In the genomic region with DNA sequence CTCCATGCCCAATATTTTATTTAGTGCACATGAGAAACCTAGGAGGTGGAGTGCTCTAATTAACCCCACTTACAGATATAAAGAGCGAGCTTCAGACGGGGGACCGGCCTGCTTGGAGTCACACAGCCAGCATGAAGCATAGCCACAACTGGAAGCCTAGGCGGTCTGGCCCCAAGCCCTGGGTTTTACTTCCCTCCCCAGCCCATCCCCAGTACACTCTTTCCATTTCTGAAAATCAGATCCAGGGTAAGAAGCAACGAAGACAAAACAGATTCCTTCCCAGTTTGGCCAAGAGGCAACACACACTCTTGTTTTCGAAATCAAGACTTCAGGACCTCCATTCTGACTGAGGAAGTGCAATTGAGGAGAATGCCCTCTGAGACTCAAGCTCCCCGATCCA, we compare ENCODE assay signal across 18 cellular contexts. TPM values are rescaled to one million over a fixed set of nuclear protein-coding genes. Genes with fewer than 3 reads are reported as not detected.
DNase-seq lines count a peak whose midpoint lies in the region; ATAC-seq and TF ChIP-seq lines count a peak whose summit lies in the region.
"Had no signal": no experiment of that assay in that cellular context is flagged by ENCODE, and none has a peak within 500 bp of the region (broad histone marks: within the 10 kb centered on the region; RNA-seq: fewer than 3 reads in every experiment).

No MANE protein-coding gene starts in this region.

- no peak overlapping the region for H3K27ac Mint-ChIP-seq in T-cell
- H3K27ac Mint-ChIP-seq: activated T-helper 17 cell treated with anti-CD3 and anti-CD28 coated beads, Interleukin-2, amount 50 U/mL, for 72 hours; stimulated activated memory B cell treated with anti-CD40 and anti-IgM and Interleukin-4, amounts not matched to agents 10 μg/mL and 1 μg/mL and 100 μg/mL, for 72 hours had no signal

- H4K8ac ChIP-seq in trophoblast cell (ENCODE audit: low read depth, low read length): no peak overlapping the region

- H3K27me3 ChIP-seq in HL-60 (ENCODE audit: insufficient read depth, poor library complexity, severe bottlenecking): no peaks in the 10 kb centered on the region
- no peaks in the 10 kb centered on the region for H3K27me3 ChIP-seq in esophagus muscularis mucosa
- H3K27me3 ChIP-seq in mucosa of rectum (ENCODE audit: control insufficient read depth in 2 of 2, insufficient read depth in 2 of 2, low read length in 2 of 2): no peaks in the 10 kb centered on the region
- no peaks in the 10 kb centered on the region for H3K27me3 ChIP-seq in testis
- no peaks in the 10 kb centered on the region for H3K27me3 ChIP-seq in trophoblast cell (ENCODE audit: insufficient read depth, low read length)
- H3K27me3 ChIP-seq: cardiac muscle cell, ovary had no signal

- TF ChIP-seq EP300 in esophagus muscularis mucosa (IDR thresholded peaks at IDR 0.05): no peak

- H3K9me3 ChIP-seq in esophagus muscularis mucosa: no peaks in the 10 kb centered on the region
- no peaks in the 10 kb centered on the region for H3K9me3 ChIP-seq in mucosa of rectum (ENCODE audit: control insufficient read depth in 2 of 2, low read length in 2 of 2)
- H3K9me3 ChIP-seq in testis: no peaks in the 10 kb centered on the region
- no peaks in the 10 kb centered on the region for H3K9me3 ChIP-seq in trophoblast cell (ENCODE audit: insufficient read depth, low read depth, low read length)
- H3K9me3 ChIP-seq: ovary had no signal

- H3K27ac ChIP-seq in HL-60 (replicated peaks) (peak overlapping the region; percentile 83), esophagus muscularis mucosa (replicated peaks in 1 of 4) (peak overlapping the region; percentile 42 to 63 (median 46)), mucosa of rectum (ENCODE audit: low read depth in 2 of 2, low read length in 2 of 2) (peak overlapping the region; percentile 16 to 50), testis (peak overlapping the region; percentile 63 to 81), trophoblast cell (ENCODE audit: low read depth, low read length) (no peak overlapping the region)
- H3K27ac ChIP-seq: cardiac muscle cell had no signal

- H3K4me1 ChIP-seq in esophagus muscularis mucosa: peaks cover 25 to 62% (median 50%) of the 10 kb centered on the region in 4 donors
- peaks cover 0 to 2% of the 10 kb centered on the region in 2 donors for H3K4me1 ChIP-seq in mucosa of rectum (ENCODE audit: control insufficient read depth in 2 of 2, insufficient read depth in 2 of 2, low read length in 2 of 2)
- peaks cover 61% of the 10 kb centered on the region for H3K4me1 ChIP-seq in testis
- H3K4me1 ChIP-seq in trophoblast cell (ENCODE audit: control insufficient read depth in 1 of 2, insufficient read depth in 2 of 2, low read length in 2 of 2): peaks cover 14 to 16% of the 10 kb centered on the region in 2 experiments

- H3K9ac ChIP-seq in mucosa of rectum (ENCODE audit: low read depth in 1 of 2, low read length in 2 of 2): no peak overlapping the region
- H3K9ac ChIP-seq in trophoblast cell (ENCODE audit: low read length): no peak overlapping the region

- H2AK5ac ChIP-seq in trophoblast cell (ENCODE audit: low read length): no peak overlapping the region

- H3K36me3 ChIP-seq in esophagus muscularis mucosa (no peaks in the 10 kb centered on the region), mucosa of rectum (ENCODE audit: control insufficient read depth in 2 of 2, insufficient read depth in 2 of 2, low read length in 2 of 2) (no peaks in the 10 kb centered on the region), testis (ENCODE audit: low read depth, missing control alignments) (no peaks in the 10 kb centered on the region), trophoblast cell (ENCODE audit: control insufficient read depth in 1 of 2, insufficient read depth in 2 of 2, low read length in 2 of 2) (no peaks in the 10 kb centered on the region)
- H3K36me3 ChIP-seq: cardiac muscle cell, ovary had no signal

- intact Hi-C loops in esophagus muscularis mucosa (cut with DNase I): loop anchor here (5.0 kb wide), 1 partner anchor 55 kb away; no protein-coding TSS in a partner anchor
- intact Hi-C loops in testis (cut with DNase I; ENCODE audit: low total_unique reads): no loop called here

- no peak overlapping the region for H3K23ac ChIP-seq in trophoblast cell (ENCODE audit: low read length)

- H3K4ac ChIP-seq in trophoblast cell (ENCODE audit: low read depth, low read length): no peak overlapping the region

- H3K4me1 Mint-ChIP-seq in T-cell: peaks cover 0 to 2% (median 0%) of the 10 kb centered on the region in 3 donors
- H3K4me1 Mint-ChIP-seq: activated T-helper 17 cell treated with anti-CD3 and anti-CD28 coated beads, Interleukin-2, amount 50 U/mL, for 72 hours had no signal

- H3K27me3 Mint-ChIP-seq in T-cell: no peaks in the 10 kb centered on the region
- H3K27me3 Mint-ChIP-seq: activated T-helper 17 cell treated with anti-CD3 and anti-CD28 coated beads, Interleukin-2, amount 50 U/mL, for 72 hours; effector memory CD8-positive, alpha-beta T cell; stimulated activated memory B cell treated with anti-CD40 and anti-IgM and Interleukin-4, amounts not matched to agents 10 μg/mL and 1 μg/mL and 100 μg/mL, for 72 hours had no signal

- no peak overlapping the region for H3K18ac ChIP-seq in trophoblast cell (ENCODE audit: low read length)

- DNase-seq in HL-60 (ENCODE audit: low read depth in 1 of 2, low spot score in 1 of 2) (no peak), esophagus muscularis mucosa (ENCODE audit: extremely low spot score) (no peak), testis (peak; percentile 57), H4 (ENCODE audit: low spot score) (no peak), trophoblast cell (no peak), DMS53 treated with DMSO at 0.1 percent for 48 hours (lab: John Stamatoyannopoulos, UW; ENCODE audit: unreplicated experiment) (no peak), T-cell (no peak)
- DNase-seq: activated CD4-positive, CD25-positive, alpha-beta regulatory T cell; effector memory CD8-positive, alpha-beta T cell; kidney glomerular epithelial cell; NCI-H226; T-helper 2 cell had no signal

- H3K79me1 ChIP-seq in trophoblast cell (ENCODE audit: low read length): peaks cover 2% of the 10 kb centered on the region

- no peak overlapping the region for H3K4me3 ChIP-seq in HL-60 (replicated peaks; ENCODE audit: insufficient read depth, low read length)
- no peak overlapping the region for H3K4me3 ChIP-seq in esophagus muscularis mucosa
- no peak overlapping the region for H3K4me3 ChIP-seq in mucosa of rectum (ENCODE audit: low read length in 2 of 2)
- H3K4me3 ChIP-seq in testis: no peak overlapping the region
- H3K4me3 ChIP-seq in trophoblast cell (ENCODE audit: low read depth, low read length): no peak overlapping the region
- H3K4me3 ChIP-seq: cardiac muscle cell, ovary had no signal

- H2AFZ ChIP-seq in trophoblast cell (ENCODE audit: insufficient read depth, low read length, poor library complexity): no peak overlapping the region

- POLR2A ChIA-PET in T-cell (lab: Charles Lee): no interaction called here

- no peak overlapping the region for H3K14ac ChIP-seq in trophoblast cell (ENCODE audit: low read length)

- no peaks in the 10 kb centered on the region for H3K36me3 Mint-ChIP-seq in T-cell
- H3K36me3 Mint-ChIP-seq: stimulated activated memory B cell treated with anti-CD40 and anti-IgM and Interleukin-4, amounts not matched to agents 10 μg/mL and 1 μg/mL and 100 μg/mL, for 72 hours had no signal

- no peak for TF ChIP-seq POLR2A in esophagus muscularis mucosa (IDR thresholded peaks at IDR 0.05; ENCODE audit: low read depth)
- TF ChIP-seq POLR2A in testis (IDR thresholded peaks at IDR 0.05): no peak

- H3K4me3 Mint-ChIP-seq in T-cell: no peak overlapping the region
- H3K4me3 Mint-ChIP-seq: activated T-helper 17 cell treated with anti-CD3 and anti-CD28 coated beads, Interleukin-2, amount 50 U/mL, for 72 hours; effector memory CD8-positive, alpha-beta T cell; stimulated activated memory B cell treated with anti-CD40 and anti-IgM and Interleukin-4, amounts not matched to agents 10 μg/mL and 1 μg/mL and 100 μg/mL, for 72 hours had no signal

- H2BK5ac ChIP-seq in trophoblast cell (ENCODE audit: low read depth, low read length, poor library complexity): no peak overlapping the region

- no peaks in the 10 kb centered on the region for H3K9me3 Mint-ChIP-seq in T-cell
- H3K9me3 Mint-ChIP-seq: activated T-helper 17 cell treated with anti-CD3 and anti-CD28 coated beads, Interleukin-2, amount 50 U/mL, for 72 hours; effector memory CD8-positive, alpha-beta T cell; stimulated activated memory B cell treated with anti-CD40 and anti-IgM and Interleukin-4, amounts not matched to agents 10 μg/mL and 1 μg/mL and 100 μg/mL, for 72 hours had no signal

- H2BK12ac ChIP-seq in trophoblast cell (ENCODE audit: low read length): no peak overlapping the region

- no peak overlapping the region for H3K4me2 ChIP-seq in trophoblast cell (ENCODE audit: low read length)

- H4K91ac ChIP-seq in trophoblast cell (ENCODE audit: low read depth, low read length): no peak overlapping the region

- ATAC-seq in T-cell (replicated peaks in 1 of 4): no peak
- ATAC-seq: activated T-helper 17 cell treated with anti-CD3 and anti-CD28 coated beads, Interleukin-2, amount 50 U/mL, for 72 hours; effector memory CD8-positive, alpha-beta T cell; stimulated activated memory B cell treated with anti-CD40 and anti-IgM and Interleukin-4, amounts not matched to agents 10 μg/mL and 1 μg/mL and 100 μg/mL, for 72 hours had no signal

- no peaks in the 10 kb centered on the region for H3K79me2 ChIP-seq in trophoblast cell (ENCODE audit: control insufficient read depth, insufficient read depth, low read length, poor library complexity)

- 72% methylated on average over 7 of the region's 7 CpGs for WGBS in esophagus muscularis mucosa
- 67 to 81% methylated on average over 7 of the region's 7 CpGs for WGBS in testis, 2 donors
- no CpG with 5 or more reads among the region's 7 CpGs for WGBS in trophoblast cell (ENCODE audit: extremely low coverage, insufficient coverage, insufficient read length)

- CTCF ChIA-PET in T-cell (lab: Charles Lee): interaction anchor here in 1 of 2 donors (0.6 kb wide), 1 partner anchor 96 kb away, joined by 4 read pairs; no protein-coding TSS in a partner anchor

- TF ChIP-seq CTCF in HL-60 (IDR thresholded peaks at IDR 0.05; ENCODE audit: insufficient read depth, low read length): no peak
- TF ChIP-seq CTCF in esophagus muscularis mucosa (IDR thresholded peaks at IDR 0.05): no peak
- no peak for TF ChIP-seq CTCF in testis (IDR thresholded peaks at IDR 0.05)

- no peak overlapping the region for H4K12ac ChIP-seq in trophoblast cell (ENCODE audit: low read depth, low read length)

- no peak overlapping the region for H2BK120ac ChIP-seq in trophoblast cell (ENCODE audit: insufficient read depth, low read length, poor library complexity)

RNA-seq across cellular contexts. Expression of a gene that starts 27.1 kb away (rescaled TPM):
- total RNA-seq in esophagus muscularis mucosa (10 to 100 TPM; 45.6 to 83.0 (median 78.8) TPM), testis (1 to 10 TPM; 2.5 to 3.1 TPM), T-cell (not detected)
- 4.6 TPM for polyA plus RNA-seq in testis (ENCODE audit: insufficient read depth, low read depth, low replicate concordance)
- total RNA-seq in H4 (2014; rRNA removed; shearing (Covaris generic)): not detected in 2 replicates
- 0.15 and 0.16 TPM in 2 replicates for polyA plus RNA-seq in trophoblast cell (2013)
- total RNA-seq: activated CD8-positive, alpha-beta memory T cell treated with anti-CD3 and anti-CD28 coated beads for 36 hours; activated T-helper 17 cell treated with anti-CD3 and anti-CD28 coated beads, Interleukin-2, amount 50 U/mL, for 72 hours had no signal

Comparison
In these comparisons a context has a peak if more than half of its experiments do, and no peak if none do; other contexts are left out.
1. RNA of a gene that starts 27.1 kb away (total RNA-seq): 45.6 to 83.0 TPM in esophagus muscularis mucosa; 2.5 to 3.1 TPM in testis, not detected in H4 and not detected in T-cell; every median in the first group is over 10 times any median in the second.